ENCODE assay signal across 17 cellular contexts in genomic region chr14:43475762-43476161, GRCh38.
"Had no signal": no experiment of that assay in that cellular context is flagged by ENCODE, and none has a peak within 500 bp of the region (broad histone marks: within the 10 kb centered on the region; RNA-seq: fewer than 3 reads in every experiment).

No MANE protein-coding gene starts in this region.

- H3K9me3 Mint-ChIP-seq: stimulated activated naive CD8-positive, alpha-beta T cell treated with anti-CD3 and anti-CD28 coated beads, Interleukin-15, amount 100 ng/mL, for 72 hours; type B pancreatic cell had no signal

- H3K4me1 ChIP-seq: gastrocnemius medialis, heart left ventricle, lower lobe of right lung, prostate gland, right lobe of liver had no signal

- H3K27me3 Mint-ChIP-seq: effector memory CD8-positive, alpha-beta T cell; stimulated activated naive CD8-positive, alpha-beta T cell treated with anti-CD3 and anti-CD28 coated beads, Interleukin-15, amount 100 ng/mL, for 72 hours; type B pancreatic cell had no signal

- H3K4me1 Mint-ChIP-seq: stimulated activated naive CD8-positive, alpha-beta T cell treated with anti-CD3 and anti-CD28 coated beads, Interleukin-15, amount 100 ng/mL, for 72 hours had no signal

- ATAC-seq: activated CD4-positive, CD25-positive, alpha-beta regulatory T cell treated with anti-CD3 and anti-CD28 coated beads, Interleukin-2, amount 50 U/mL, for 24 hours; effector memory CD8-positive, alpha-beta T cell; gastrocnemius medialis; heart left ventricle; left cardiac atrium; lower lobe of right lung; right lobe of liver; stimulated activated naive CD8-positive, alpha-beta T cell treated with anti-CD3 and anti-CD28 coated beads, Interleukin-15, amount 100 ng/mL, for 72 hours had no signal

- H3K4me3 Mint-ChIP-seq: effector memory CD8-positive, alpha-beta T cell; stimulated activated naive CD8-positive, alpha-beta T cell treated with anti-CD3 and anti-CD28 coated beads, Interleukin-15, amount 100 ng/mL, for 72 hours; type B pancreatic cell had no signal

- H3K27ac Mint-ChIP-seq: effector memory CD8-positive, alpha-beta T cell; stimulated activated naive CD8-positive, alpha-beta T cell treated with anti-CD3 and anti-CD28 coated beads, Interleukin-15, amount 100 ng/mL, for 72 hours; type B pancreatic cell had no signal

- H3K9me3 ChIP-seq: lower lobe of right lung, prostate gland, right lobe of liver had no signal

- H3K4me3 ChIP-seq: gastrocnemius medialis, heart left ventricle, lower lobe of right lung, prostate gland, right lobe of liver, smooth muscle cell had no signal

- DNase-seq: activated naive CD4-positive, alpha-beta T cell; activated T-cell treated with anti-CD3 and anti-CD28 coated beads for 4 hours; aorta; dermis blood vessel endothelial cell; effector memory CD8-positive, alpha-beta T cell; gastrocnemius medialis; heart left ventricle; left cardiac atrium; lower lobe of right lung; midbrain; right lobe of liver; stimulated activated naive CD8-positive, alpha-beta T cell treated with anti-CD3 and anti-CD28 coated beads, Interleukin-15, amount 100 ng/mL, for 72 hours; T1000 had no signal

- H3K27ac ChIP-seq: gastrocnemius medialis, heart left ventricle, lower lobe of right lung, prostate gland, right lobe of liver had no signal

- H3K27me3 ChIP-seq: gastrocnemius medialis, heart left ventricle, right lobe of liver had no signal

- H3K4me2 ChIP-seq: smooth muscle cell had no signal

- H3K36me3 Mint-ChIP-seq: type B pancreatic cell had no signal

- H3K36me3 ChIP-seq: gastrocnemius medialis, heart left ventricle, lower lobe of right lung, prostate gland, right lobe of liver had no signal
